8 cellular contexts compared by ENCODE assay signal in genomic region chr12:93025145-93026103, GRCh38.
DNase-seq lines count a peak whose midpoint lies in the region; ATAC-seq and TF ChIP-seq lines count a peak whose summit lies in the region.

No MANE protein-coding gene starts in this region.

- peaks cover 9% of the 10 kb centered on the region for H3K4me1 ChIP-seq in mucosa of descending colon (ENCODE audit: low read depth)

- ATAC-seq in mucosa of descending colon (peak; percentile 88), HG02610 (IDR thresholded peaks at IDR 0.05; ENCODE audit: unreplicated experiment) (no peak)

- intact Hi-C loops in mucosa of descending colon (cut with DNase I, micrococcal nuclease) = no loop called here

- peak; percentile 52 for TF ChIP-seq CTCF in HFF-Myc (IDR thresholded peaks at IDR 0.05; ENCODE audit: low read depth, low read length, missing control alignments)
- peak; percentile 68 for TF ChIP-seq CTCF in cardiac fibroblast (IDR thresholded peaks at IDR 0.05; ENCODE audit: low read depth, low read length)
- no peak for TF ChIP-seq CTCF in mucosa of descending colon (IDR thresholded peaks at IDR 0.05)

- DNase-seq in NCI-H2107 treated with DMSO at 0.1 percent for 48 hours (lab: John Stamatoyannopoulos, UW; ENCODE audit: unreplicated experiment) = peak; percentile 59
- DNase-seq in NCI-H2107 (lab: John Stamatoyannopoulos, UW) = no peak
- peak; percentile 41 for DNase-seq in HFF-Myc (ENCODE audit: extremely low read depth, low read depth)
- peak; percentile 25 to 63 for DNase-seq in NCI-H446 (lab: John Stamatoyannopoulos, UW)
- peak; percentile 84 to 88 for DNase-seq in cardiac fibroblast (ENCODE audit: low read depth in 2 of 2)
- peak in 1 of 3 donors; percentile 68 for DNase-seq in mucosa of descending colon
- no peak for DNase-seq in NCI-H128 (lab: John Stamatoyannopoulos, UW; ENCODE audit: unreplicated experiment)

- no peaks in the 10 kb centered on the region for H3K9me3 ChIP-seq in mucosa of descending colon

- no peaks in the 10 kb centered on the region for H3K36me3 ChIP-seq in mucosa of descending colon (ENCODE audit: low read depth)

- H3K4me3 ChIP-seq in HFF-Myc (replicated peaks; ENCODE audit: low read depth, low read length) = no peak overlapping the region
- no peak overlapping the region for H3K4me3 ChIP-seq in cardiac fibroblast (replicated peaks in 1 of 2; ENCODE audit: low read depth in 2 of 2, low read length in 2 of 2)
- no peak overlapping the region for H3K4me3 ChIP-seq in mucosa of descending colon

Comparison
In these comparisons a context has a peak if more than half of its experiments do, and no peak if none do; other contexts are left out.
1. DNase-seq: peak in NCI-H2107 treated with DMSO at 0.1 percent for 48 hours (single experiment), HFF-Myc (single experiment), NCI-H446 (2 of 2) and cardiac fibroblast (2 of 2); none in NCI-H2107 (single experiment) and NCI-H128 (single experiment).